Comparison of ENCODE assay signal across 11 cellular contexts in genomic region chr5:150847334-150847695, GRCh38. TPM values are rescaled to one million over a fixed set of nuclear protein-coding genes. Genes with fewer than 3 reads are reported as not detected.
A peak's percentile ranks its signal among the peaks of the same experiment; 100 is the strongest.
DNase-seq lines count a peak whose midpoint lies in the region; ATAC-seq, FAIRE-seq and TF ChIP-seq lines count a peak whose summit lies in the region.
"Had no signal": no experiment of that assay in that cellular context is flagged by ENCODE, and none has a peak within 500 bp of the region (broad histone marks: within the 10 kb centered on the region; RNA-seq: fewer than 3 reads in every experiment).

No MANE protein-coding gene starts in this region.

- CTCF ChIA-PET in CD8-positive, alpha-beta memory T cell (lab: Charles Lee), result interaction anchor here (0.9 to 4.5 kb wide), 21 partner anchors 11 to 610 kb away, joined by 3 to 78 read pairs (median 5); partner anchors contain the start of genes DCTN4, RBM22 and SMIM3

- no peak overlapping the region for H3K9ac ChIP-seq in BLaER1

- H3K4me3 ChIP-seq in BLaER1 (no peak overlapping the region), NB4 (ENCODE audit: low read depth, low read length) (peak overlapping the region; percentile 39), pancreas (no peak overlapping the region)
- no peak overlapping the region for H3K4me3 ChIP-seq in CD8-positive, alpha-beta memory T cell (ENCODE audit: low read length)
- H3K4me3 ChIP-seq: hepatocyte had no signal

- peaks cover 0 to 2% of the 10 kb centered on the region in 2 donors for H3K27me3 Mint-ChIP-seq in CD8-positive, alpha-beta memory T cell
- peaks cover 36% of the 10 kb centered on the region for H3K27me3 Mint-ChIP-seq in chondrocyte (ENCODE audit: low read depth)

- H3K27me3 ChIP-seq in BLaER1 (no peaks in the 10 kb centered on the region), pancreas (no peaks in the 10 kb centered on the region)
- no peaks in the 10 kb centered on the region for H3K27me3 ChIP-seq in CD8-positive, alpha-beta memory T cell (ENCODE audit: insufficient read depth, low read length, poor library complexity, severe bottlenecking)
- H3K27me3 ChIP-seq: BE2C, hepatocyte had no signal

- no peak overlapping the region for H3K27ac ChIP-seq in BLaER1
- no peak overlapping the region for H3K27ac ChIP-seq in CD8-positive, alpha-beta memory T cell (ENCODE audit: low read depth, low read length)
- H3K27ac ChIP-seq in pancreas, result no peak overlapping the region
- H3K27ac ChIP-seq: hepatocyte had no signal

- no peak for TF ChIP-seq POLR2A in NB4 (IDR thresholded peaks at IDR 0.05; ENCODE audit: extremely low read depth, insufficient read length)

- peaks cover 23 to 30% (median 28%) of the 10 kb centered on the region in 3 donors for H3K4me1 Mint-ChIP-seq in CD8-positive, alpha-beta memory T cell
- H3K4me1 Mint-ChIP-seq in chondrocyte (ENCODE audit: low read depth), result no peaks in the 10 kb centered on the region

- peaks cover 12% of the 10 kb centered on the region for H3K9me3 ChIP-seq in BLaER1
- no peaks in the 10 kb centered on the region for H3K9me3 ChIP-seq in CD8-positive, alpha-beta memory T cell (ENCODE audit: low read length)
- no peaks in the 10 kb centered on the region for H3K9me3 ChIP-seq in pancreas
- H3K9me3 ChIP-seq: BE2C had no signal

- POLR2A ChIA-PET in CD8-positive, alpha-beta memory T cell (lab: Charles Lee), result interaction anchor here (0.9 to 1.8 kb wide), 5 partner anchors 46 to 147 kb away, joined by 3 to 14 read pairs (median 9); partner anchors contain the start of genes DCTN4 and RBM22

- TF ChIP-seq CTCF in NB4 (IDR thresholded peaks at IDR 0.05; ENCODE audit: low read depth, low read length) (no peak), chondrocyte (IDR thresholded peaks at IDR 0.05) (peak; percentile 24), pancreas (IDR thresholded peaks at IDR 0.05) (no peak)

- H3K9me3 Mint-ChIP-seq in CD8-positive, alpha-beta memory T cell, result no peaks in the 10 kb centered on the region
- no peaks in the 10 kb centered on the region for H3K9me3 Mint-ChIP-seq in chondrocyte (ENCODE audit: low read depth)

- no peak for DNase-seq in CD8-positive, alpha-beta memory T cell
- DNase-seq in NB4 (ENCODE audit: low read depth), result no peak
- DNase-seq in chondrocyte (ENCODE audit: low spot score), result no peak
- DNase-seq in pancreas, result no peak
- DNase-seq in inferior parietal cortex (ENCODE audit: extremely low spot score), result no peak
- no peak for DNase-seq in activated gamma-delta T cell (lab: John Stamatoyannopoulos, UW)

- H3K36me3 ChIP-seq in BLaER1 (no peaks in the 10 kb centered on the region), pancreas (no peaks in the 10 kb centered on the region)
- H3K36me3 ChIP-seq in CD8-positive, alpha-beta memory T cell (ENCODE audit: insufficient read depth, low read length), result no peaks in the 10 kb centered on the region
- H3K36me3 ChIP-seq: BE2C had no signal

- H3K4me1 ChIP-seq in BLaER1 (peaks cover 18% of the 10 kb centered on the region), pancreas (no peaks in the 10 kb centered on the region)
- H3K4me1 ChIP-seq in CD8-positive, alpha-beta memory T cell (ENCODE audit: insufficient read depth, low read length), result no peaks in the 10 kb centered on the region
- H3K4me1 ChIP-seq: BE2C had no signal

- ATAC-seq in pancreas, result no peak
- ATAC-seq in GM18511 (IDR thresholded peaks at IDR 0.05; ENCODE audit: unreplicated experiment), result no peak

- FAIRE-seq in pancreas (lab: Jason Lieb, UNC), result no peak

- WGBS in pancreas, 2 donors, result 43 to 47% methylated on average over 5 of the region's 5 CpGs

- peak overlapping the region in 5 of 8 donors; percentile 38 to 96 (median 73) for H3K27ac Mint-ChIP-seq in CD8-positive, alpha-beta memory T cell
- H3K27ac Mint-ChIP-seq in chondrocyte (ENCODE audit: unreplicated experiment), result no peak overlapping the region

- H3K4me3 Mint-ChIP-seq in CD8-positive, alpha-beta memory T cell, result peak overlapping the region; percentile 56 to 92 (median 89)
- H3K4me3 Mint-ChIP-seq in chondrocyte (ENCODE audit: unreplicated experiment), result no peak overlapping the region

- intact Hi-C loops in pancreas (cut with DNase I), result loop anchor here in 2 of 3 donors (5.0 to 10.0 kb wide), 5 partner anchors 53 to 393 kb away; partner anchors contain the start of gene RBM22 (in 1 of the 2)

- peak overlapping the region; percentile 83 for H3K4me2 ChIP-seq in BLaER1
- H3K4me2 ChIP-seq: hepatocyte had no signal

- no peaks in the 10 kb centered on the region for H4K20me1 ChIP-seq in BLaER1

- H3K36me3 Mint-ChIP-seq in CD8-positive, alpha-beta memory T cell, result no peaks in the 10 kb centered on the region
- H3K36me3 Mint-ChIP-seq in chondrocyte (ENCODE audit: low read depth), result no peaks in the 10 kb centered on the region

RNA-seq across cellular contexts. Expression of gene IRGM, which starts 1.0 kb away (rescaled TPM):
- total RNA-seq in CD8-positive, alpha-beta memory T cell, result 1 to 10 TPM in 1 of 2 experiments, under 1 TPM in 1; 0.53 to 1.1 TPM
- 4.0 TPM for polyA plus RNA-seq in CD8-positive, alpha-beta memory T cell
- not detected in 3 replicates for total RNA-seq in chondrocyte
- total RNA-seq in pancreas, result under 1 TPM in 1 of 6 donors, not detected in 5; 0.09 TPM
- polyA plus RNA-seq in pancreas, result under 1 TPM in 1 of 2 donors, not detected in 1; 0.07 TPM
- total RNA-seq: hepatocyte, urinary bladder had no signal
- polyA plus RNA-seq: hepatocyte had no signal

RNA-seq across cellular contexts. Expression of gene ZNF300, which starts 57.5 kb away (rescaled TPM):
- under 1 TPM; 0.58 to 0.72 TPM for total RNA-seq in CD8-positive, alpha-beta memory T cell
- polyA plus RNA-seq in CD8-positive, alpha-beta memory T cell, result 1.2 TPM
- total RNA-seq in chondrocyte (4.0 to 8.6 TPM (median 4.2 TPM) in 3 replicates), pancreas (1 to 10 TPM; 1.2 to 4.3 (median 2.0) TPM)
- polyA plus RNA-seq in pancreas, result 1 to 10 TPM; 6.5 to 8.6 TPM
